ENCODE assay signal across 1 cellular context in genomic region chr21:38989745-38990423, GRCh38.
TF ChIP-seq lines count a peak whose summit lies in the region.

No MANE protein-coding gene starts in this region.

TF ChIP-seq in HepG2, 621 proteins besides CTCF, POLR2A, EP300 and RAD21 (continued from another document and continues in another):
- TF ChIP-seq, protein P1, sequence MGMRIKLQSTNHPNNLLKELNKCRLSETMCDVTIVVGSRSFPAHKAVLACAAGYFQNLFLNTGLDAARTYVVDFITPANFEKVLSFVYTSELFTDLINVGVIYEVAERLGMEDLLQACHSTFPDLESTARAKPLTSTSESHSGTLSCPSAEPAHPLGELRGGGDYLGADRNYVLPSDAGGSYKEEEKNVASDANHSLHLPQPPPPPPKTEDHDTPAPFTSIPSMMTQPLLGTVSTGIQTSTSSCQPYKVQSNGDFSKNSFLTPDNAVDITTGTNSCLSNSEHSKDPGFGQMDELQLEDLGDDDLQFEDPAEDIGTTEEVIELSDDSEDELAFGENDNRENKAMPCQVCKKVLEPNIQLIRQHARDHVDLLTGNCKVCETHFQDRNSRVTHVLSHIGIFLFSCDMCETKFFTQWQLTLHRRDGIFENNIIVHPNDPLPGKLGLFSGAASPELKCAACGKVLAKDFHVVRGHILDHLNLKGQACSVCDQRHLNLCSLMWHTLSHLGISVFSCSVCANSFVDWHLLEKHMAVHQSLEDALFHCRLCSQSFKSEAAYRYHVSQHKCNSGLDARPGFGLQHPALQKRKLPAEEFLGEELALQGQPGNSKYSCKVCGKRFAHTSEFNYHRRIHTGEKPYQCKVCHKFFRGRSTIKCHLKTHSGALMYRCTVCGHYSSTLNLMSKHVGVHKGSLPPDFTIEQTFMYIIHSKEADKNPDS (CRISPR knock-in tag; IDR thresholded peaks at IDR 0.05): peak; percentile 39; the same call in 1 of the 2 replicates
- peak; percentile 84; the same call in 1 of the 2 replicates for TF ChIP-seq MIXL1 (CRISPR knock-in tag; IDR thresholded peaks at IDR 0.05)
- TF ChIP-seq RNF2 (conservative IDR thresholded peaks at IDR 0.05; ENCODE audit: low read depth): peak; percentile 61; the same call in 1 of the 2 replicates
- no peak for TF ChIP-seq PCBP2 (optimal IDR thresholded peaks at IDR 0.05; ENCODE audit: low read depth, low read length, poor library complexity, severe bottlenecking)
- TF ChIP-seq THYN1 (CRISPR knock-in tag; IDR thresholded peaks at IDR 0.05; ENCODE audit: borderline replicate concordance, low read depth): no peak
- 0 out of 2 replicates have a peak, but pooled peaks have one; percentile 38 for TF ChIP-seq GATAD1 (CRISPR knock-in tag; IDR thresholded peaks at IDR 0.05)
- peak; percentile 90 for TF ChIP-seq ZMYM3 (CRISPR knock-in tag; IDR thresholded peaks at IDR 0.05)
- TF ChIP-seq SOX6 (IDR thresholded peaks at IDR 0.05): no peak
- peak; percentile 53; the same call in 1 of the 2 replicates for TF ChIP-seq SOX6 (CRISPR knock-in tag; IDR thresholded peaks at IDR 0.05)
- no peak for TF ChIP-seq NFYB (CRISPR knock-in tag; IDR thresholded peaks at IDR 0.05)
- TF ChIP-seq, protein P2, sequence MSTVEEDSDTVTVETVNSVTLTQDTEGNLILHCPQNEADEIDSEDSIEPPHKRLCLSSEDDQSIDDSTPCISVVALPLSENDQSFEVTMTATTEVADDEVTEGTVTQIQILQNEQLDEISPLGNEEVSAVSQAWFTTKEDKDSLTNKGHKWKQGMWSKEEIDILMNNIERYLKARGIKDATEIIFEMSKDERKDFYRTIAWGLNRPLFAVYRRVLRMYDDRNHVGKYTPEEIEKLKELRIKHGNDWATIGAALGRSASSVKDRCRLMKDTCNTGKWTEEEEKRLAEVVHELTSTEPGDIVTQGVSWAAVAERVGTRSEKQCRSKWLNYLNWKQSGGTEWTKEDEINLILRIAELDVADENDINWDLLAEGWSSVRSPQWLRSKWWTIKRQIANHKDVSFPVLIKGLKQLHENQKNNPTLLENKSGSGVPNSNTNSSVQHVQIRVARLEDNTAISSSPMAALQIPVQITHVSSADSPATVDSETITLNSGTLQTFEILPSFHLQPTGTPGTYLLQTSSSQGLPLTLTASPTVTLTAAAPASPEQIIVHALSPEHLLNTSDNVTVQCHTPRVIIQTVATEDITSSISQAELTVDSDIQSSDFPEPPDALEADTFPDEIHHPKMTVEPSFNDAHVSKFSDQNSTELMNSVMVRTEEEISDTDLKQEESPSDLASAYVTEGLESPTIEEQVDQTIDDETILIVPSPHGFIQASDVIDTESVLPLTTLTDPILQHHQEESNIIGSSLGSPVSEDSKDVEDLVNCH (CRISPR knock-in tag; IDR thresholded peaks at IDR 0.05): no peak
- TF ChIP-seq, protein P3, sequence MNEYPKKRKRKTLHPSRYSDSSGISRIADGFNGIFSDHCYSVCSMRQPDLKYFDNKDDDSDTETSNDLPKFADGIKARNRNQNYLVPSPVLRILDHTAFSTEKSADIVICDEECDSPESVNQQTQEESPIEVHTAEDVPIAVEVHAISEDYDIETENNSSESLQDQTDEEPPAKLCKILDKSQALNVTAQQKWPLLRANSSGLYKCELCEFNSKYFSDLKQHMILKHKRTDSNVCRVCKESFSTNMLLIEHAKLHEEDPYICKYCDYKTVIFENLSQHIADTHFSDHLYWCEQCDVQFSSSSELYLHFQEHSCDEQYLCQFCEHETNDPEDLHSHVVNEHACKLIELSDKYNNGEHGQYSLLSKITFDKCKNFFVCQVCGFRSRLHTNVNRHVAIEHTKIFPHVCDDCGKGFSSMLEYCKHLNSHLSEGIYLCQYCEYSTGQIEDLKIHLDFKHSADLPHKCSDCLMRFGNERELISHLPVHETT (CRISPR knock-in tag; conservative IDR thresholded peaks at IDR 0.05): no peak
- peak; percentile 80; the same call in 1 of the 2 replicates for TF ChIP-seq SIX1 (CRISPR knock-in tag; IDR thresholded peaks at IDR 0.05; ENCODE audit: borderline replicate concordance)
- 0 out of 2 replicates have a peak, but pooled peaks have one; percentile 33 for TF ChIP-seq KAT7 (CRISPR knock-in tag; IDR thresholded peaks at IDR 0.05; ENCODE audit: borderline replicate concordance)
- peak; percentile 69; the same call in 1 of the 2 replicates for TF ChIP-seq ZNF598 (CRISPR knock-in tag; IDR thresholded peaks at IDR 0.05; ENCODE audit: borderline replicate concordance)
- TF ChIP-seq RBFOX2 (IDR thresholded peaks at IDR 0.05; ENCODE audit: low read depth, low read length): no peak; the same call in 1 of the 2 replicates
- TF ChIP-seq ATF5 (CRISPR knock-in tag; IDR thresholded peaks at IDR 0.05; ENCODE audit: low read depth): no peak
- TF ChIP-seq TOE1 (CRISPR knock-in tag; IDR thresholded peaks at IDR 0.05): no peak
- no peak; the same call in 1 of the 2 replicates for TF ChIP-seq GABPB1 (CRISPR knock-in tag; IDR thresholded peaks at IDR 0.05)
- TF ChIP-seq ZFX (CRISPR knock-in tag; IDR thresholded peaks at IDR 0.05; ENCODE audit: low read depth): peak; percentile 16; the same call in 1 of the 2 replicates
- TF ChIP-seq ZNF430 (CRISPR knock-in tag; IDR thresholded peaks at IDR 0.05): peak; percentile 91; the same call in 1 of the 2 replicates
- peak; percentile 68; the same call in 1 of the 2 replicates for TF ChIP-seq ZNF614 (CRISPR knock-in tag; IDR thresholded peaks at IDR 0.05; ENCODE audit: borderline replicate concordance)
- 0 out of 2 replicates have a peak, but pooled peaks have one; percentile 45 for TF ChIP-seq ZNF281 (CRISPR knock-in tag; IDR thresholded peaks at IDR 0.05; ENCODE audit: borderline replicate concordance)
- peak; percentile 75 for TF ChIP-seq ZNF441 (CRISPR knock-in tag; IDR thresholded peaks at IDR 0.05; ENCODE audit: borderline replicate concordance)
- TF ChIP-seq TMF1 (CRISPR knock-in tag; IDR thresholded peaks at IDR 0.05; ENCODE audit: low read depth): no peak
- no peak for TF ChIP-seq CHD4 (IDR thresholded peaks at IDR 0.05; ENCODE audit: borderline replicate concordance, low read length)
- TF ChIP-seq, protein P4, sequence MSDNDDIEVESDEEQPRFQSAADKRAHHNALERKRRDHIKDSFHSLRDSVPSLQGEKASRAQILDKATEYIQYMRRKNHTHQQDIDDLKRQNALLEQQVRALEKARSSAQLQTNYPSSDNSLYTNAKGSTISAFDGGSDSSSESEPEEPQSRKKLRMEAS (IDR thresholded peaks at IDR 0.05): peak; percentile 94
- TF ChIP-seq GFI1 (CRISPR knock-in tag; IDR thresholded peaks at IDR 0.05; ENCODE audit: borderline replicate concordance): 0 out of 2 replicates have a peak, but pooled peaks have one; percentile 36
- no peak for TF ChIP-seq KLF15 (CRISPR knock-in tag; IDR thresholded peaks at IDR 0.05; ENCODE audit: borderline replicate concordance)
- peak; percentile 53; the same call in 1 of the 2 replicates for TF ChIP-seq POGZ (CRISPR knock-in tag; IDR thresholded peaks at IDR 0.05)
- TF ChIP-seq ARID3A (IDR thresholded peaks at IDR 0.05; ENCODE audit: low read depth, low read length): no peak
- TF ChIP-seq CC2D1A (CRISPR knock-in tag; IDR thresholded peaks at IDR 0.05): no peak
- TF ChIP-seq, protein P5, sequence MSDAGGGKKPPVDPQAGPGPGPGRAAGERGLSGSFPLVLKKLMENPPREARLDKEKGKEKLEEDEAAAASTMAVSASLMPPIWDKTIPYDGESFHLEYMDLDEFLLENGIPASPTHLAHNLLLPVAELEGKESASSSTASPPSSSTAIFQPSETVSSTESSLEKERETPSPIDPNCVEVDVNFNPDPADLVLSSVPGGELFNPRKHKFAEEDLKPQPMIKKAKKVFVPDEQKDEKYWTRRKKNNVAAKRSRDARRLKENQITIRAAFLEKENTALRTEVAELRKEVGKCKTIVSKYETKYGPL (CRISPR knock-in tag; IDR thresholded peaks at IDR 0.05): no peak
- TF ChIP-seq, protein P6, sequence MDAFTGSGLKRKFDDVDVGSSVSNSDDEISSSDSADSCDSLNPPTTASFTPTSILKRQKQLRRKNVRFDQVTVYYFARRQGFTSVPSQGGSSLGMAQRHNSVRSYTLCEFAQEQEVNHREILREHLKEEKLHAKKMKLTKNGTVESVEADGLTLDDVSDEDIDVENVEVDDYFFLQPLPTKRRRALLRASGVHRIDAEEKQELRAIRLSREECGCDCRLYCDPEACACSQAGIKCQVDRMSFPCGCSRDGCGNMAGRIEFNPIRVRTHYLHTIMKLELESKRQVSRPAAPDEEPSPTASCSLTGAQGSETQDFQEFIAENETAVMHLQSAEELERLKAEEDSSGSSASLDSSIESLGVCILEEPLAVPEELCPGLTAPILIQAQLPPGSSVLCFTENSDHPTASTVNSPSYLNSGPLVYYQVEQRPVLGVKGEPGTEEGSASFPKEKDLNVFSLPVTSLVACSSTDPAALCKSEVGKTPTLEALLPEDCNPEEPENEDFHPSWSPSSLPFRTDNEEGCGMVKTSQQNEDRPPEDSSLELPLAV (CRISPR knock-in tag; conservative IDR thresholded peaks at IDR 0.05; ENCODE audit: low read depth): no peak
- no peak for TF ChIP-seq ZNF569 (CRISPR knock-in tag; IDR thresholded peaks at IDR 0.05; ENCODE audit: borderline replicate concordance)
- peak; percentile 55; the same call in 1 of the 2 replicates for TF ChIP-seq ZNF891 (CRISPR knock-in tag; IDR thresholded peaks at IDR 0.05)
- peak; percentile 58; the same call in 1 of the 2 replicates for TF ChIP-seq POLR2G (IDR thresholded peaks at IDR 0.05; ENCODE audit: low read depth, low read length)
